Comparison of ENCODE assay signal across 1 cellular context in the genomic region with DNA sequence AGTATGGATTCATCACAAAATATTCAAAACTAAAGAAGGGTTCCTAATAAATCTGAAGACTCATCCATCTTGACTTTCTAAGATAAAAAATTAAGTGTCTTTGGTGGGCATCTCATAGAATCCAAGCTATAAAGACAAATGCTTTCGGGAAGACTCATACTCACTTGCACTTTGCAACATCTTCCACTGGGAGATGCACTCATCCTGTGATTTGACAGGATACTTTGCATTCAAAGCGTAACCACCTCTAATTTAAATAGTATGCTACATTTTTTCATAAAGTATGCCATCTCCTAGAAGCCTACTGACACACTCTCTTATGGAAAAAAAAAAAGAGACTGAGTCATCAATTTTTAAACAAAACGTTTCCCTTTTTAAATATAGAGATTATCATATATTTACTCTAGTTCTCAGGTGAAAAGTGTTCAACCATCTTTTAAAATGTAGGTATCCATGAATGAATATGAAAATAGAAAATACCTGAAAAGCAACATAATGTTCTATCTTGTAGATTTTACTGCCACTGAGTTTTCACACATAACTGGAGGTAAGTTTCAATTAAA.
TF ChIP-seq lines count a peak whose summit lies in the region.

No MANE protein-coding gene starts in this region.

TF ChIP-seq in A549, 52 proteins besides CTCF, POLR2A, EP300 and RAD21 (continued from another document):
- TF ChIP-seq, protein P1, sequence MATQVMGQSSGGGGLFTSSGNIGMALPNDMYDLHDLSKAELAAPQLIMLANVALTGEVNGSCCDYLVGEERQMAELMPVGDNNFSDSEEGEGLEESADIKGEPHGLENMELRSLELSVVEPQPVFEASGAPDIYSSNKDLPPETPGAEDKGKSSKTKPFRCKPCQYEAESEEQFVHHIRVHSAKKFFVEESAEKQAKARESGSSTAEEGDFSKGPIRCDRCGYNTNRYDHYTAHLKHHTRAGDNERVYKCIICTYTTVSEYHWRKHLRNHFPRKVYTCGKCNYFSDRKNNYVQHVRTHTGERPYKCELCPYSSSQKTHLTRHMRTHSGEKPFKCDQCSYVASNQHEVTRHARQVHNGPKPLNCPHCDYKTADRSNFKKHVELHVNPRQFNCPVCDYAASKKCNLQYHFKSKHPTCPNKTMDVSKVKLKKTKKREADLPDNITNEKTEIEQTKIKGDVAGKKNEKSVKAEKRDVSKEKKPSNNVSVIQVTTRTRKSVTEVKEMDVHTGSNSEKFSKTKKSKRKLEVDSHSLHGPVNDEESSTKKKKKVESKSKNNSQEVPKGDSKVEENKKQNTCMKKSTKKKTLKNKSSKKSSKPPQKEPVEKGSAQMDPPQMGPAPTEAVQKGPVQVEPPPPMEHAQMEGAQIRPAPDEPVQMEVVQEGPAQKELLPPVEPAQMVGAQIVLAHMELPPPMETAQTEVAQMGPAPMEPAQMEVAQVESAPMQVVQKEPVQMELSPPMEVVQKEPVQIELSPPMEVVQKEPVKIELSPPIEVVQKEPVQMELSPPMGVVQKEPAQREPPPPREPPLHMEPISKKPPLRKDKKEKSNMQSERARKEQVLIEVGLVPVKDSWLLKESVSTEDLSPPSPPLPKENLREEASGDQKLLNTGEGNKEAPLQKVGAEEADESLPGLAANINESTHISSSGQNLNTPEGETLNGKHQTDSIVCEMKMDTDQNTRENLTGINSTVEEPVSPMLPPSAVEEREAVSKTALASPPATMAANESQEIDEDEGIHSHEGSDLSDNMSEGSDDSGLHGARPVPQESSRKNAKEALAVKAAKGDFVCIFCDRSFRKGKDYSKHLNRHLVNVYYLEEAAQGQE (IDR thresholded peaks at IDR 0.05) = no peak
